ENCODE assay signal across 27 cellular contexts in genomic region chr13:44795176-44795575, GRCh38.
DNase-seq lines count a peak whose midpoint lies in the region; ATAC-seq, FAIRE-seq and TF ChIP-seq lines count a peak whose summit lies in the region.
"Had no signal": no experiment of that assay in that cellular context is flagged by ENCODE, and none has a peak within 500 bp of the region (broad histone marks: within the 10 kb centered on the region; RNA-seq: fewer than 3 reads in every experiment).

No MANE protein-coding gene starts in this region.

- H4K20me1 ChIP-seq in Karpas-422 (ENCODE audit: insufficient read depth, low read depth, low read length) (no peaks in the 10 kb centered on the region), astrocyte (ENCODE audit: insufficient read depth, low read length) (no peaks in the 10 kb centered on the region)

- no peak for ATAC-seq in left colon
- ATAC-seq: GM12878, PC-3 had no signal

- no peak overlapping the region for H2AFZ ChIP-seq in Karpas-422 (ENCODE audit: low read length)
- no peak overlapping the region for H2AFZ ChIP-seq in astrocyte (ENCODE audit: low read depth, low read length)

- no peaks in the 10 kb centered on the region for H3K9me3 ChIP-seq in Karpas-422 (ENCODE audit: low read length)
- H3K9me3 ChIP-seq in astrocyte (ENCODE audit: insufficient read depth, low read depth, low read length) = no peaks in the 10 kb centered on the region
- H3K9me3 ChIP-seq: SJSA1 had no signal

- H3K4me1 Mint-ChIP-seq in astrocyte (ENCODE audit: low read depth, unreplicated experiment) = peaks cover 1% of the 10 kb centered on the region
- H3K4me1 Mint-ChIP-seq: B cell; CD8-positive, alpha-beta memory T cell had no signal

- no peak for FAIRE-seq in astrocyte (lab: Jason Lieb, UNC)
- FAIRE-seq: GM12878, H54 had no signal

- H3K27ac Mint-ChIP-seq in astrocyte (ENCODE audit: unreplicated experiment) = peak overlapping the region; percentile 64
- H3K27ac Mint-ChIP-seq: B cell, CD14-positive monocyte had no signal

- no peak for TF ChIP-seq CTCF in astrocyte (IDR thresholded peaks at IDR 0.05; ENCODE audit: insufficient read depth, low read depth, low read length)

- no peaks in the 10 kb centered on the region for H3K36me3 Mint-ChIP-seq in astrocyte (ENCODE audit: low read depth, unreplicated experiment)
- H3K36me3 Mint-ChIP-seq: CD14-positive monocyte; CD8-positive, alpha-beta memory T cell had no signal

- H3K4me3 ChIP-seq in Karpas-422 (ENCODE audit: low read length) = no peak overlapping the region
- H3K4me3 ChIP-seq in astrocyte (ENCODE audit: insufficient read depth, low read depth, low read length) = no peak overlapping the region
- H3K4me3 ChIP-seq: GM12878, SJSA1 had no signal

- no peaks in the 10 kb centered on the region for H3K9me3 Mint-ChIP-seq in astrocyte (ENCODE audit: unreplicated experiment)
- H3K9me3 Mint-ChIP-seq: CD8-positive, alpha-beta memory T cell had no signal

- H3K27me3 ChIP-seq in Karpas-422 (ENCODE audit: low read length) (no peaks in the 10 kb centered on the region), astrocyte (ENCODE audit: insufficient read depth, low read length) (no peaks in the 10 kb centered on the region)
- H3K27me3 ChIP-seq: SJSA1 had no signal

- H3K9ac ChIP-seq in Karpas-422 (ENCODE audit: low read length) (no peak overlapping the region), astrocyte (ENCODE audit: low read length) (no peak overlapping the region)

- no peaks in the 10 kb centered on the region for H3K9me2 ChIP-seq in Karpas-422 (replicated peaks; ENCODE audit: insufficient read depth, low read length)

- intact Hi-C loops in left colon (cut with DNase I, micrococcal nuclease) = no loop called here

- no peaks in the 10 kb centered on the region for H3K27me3 Mint-ChIP-seq in astrocyte (ENCODE audit: low read depth, unreplicated experiment)
- H3K27me3 Mint-ChIP-seq: B cell had no signal

- H3K79me2 ChIP-seq in Karpas-422 (ENCODE audit: low read length) (no peaks in the 10 kb centered on the region), astrocyte (ENCODE audit: insufficient read depth, low read length) (no peaks in the 10 kb centered on the region)

- no peak overlapping the region for H3K4me3 Mint-ChIP-seq in astrocyte (ENCODE audit: unreplicated experiment)
- H3K4me3 Mint-ChIP-seq: B cell; CD14-positive monocyte; CD8-positive, alpha-beta memory T cell had no signal

- no peaks in the 10 kb centered on the region for H3K4me1 ChIP-seq in Karpas-422 (ENCODE audit: low read length)
- H3K4me1 ChIP-seq in astrocyte (ENCODE audit: insufficient read depth, low read length) = no peaks in the 10 kb centered on the region
- H3K4me1 ChIP-seq: SJSA1 had no signal

- H3K4me2 ChIP-seq in Karpas-422 (ENCODE audit: low read depth, low read length, poor library complexity, severe bottlenecking) (no peak overlapping the region), astrocyte (ENCODE audit: low read length) (no peak overlapping the region)

- H3K27ac ChIP-seq in Karpas-422 (ENCODE audit: low read length) = no peak overlapping the region
- no peak overlapping the region for H3K27ac ChIP-seq in astrocyte (ENCODE audit: low read depth, low read length)
- H3K27ac ChIP-seq: SJSA1 had no signal

- no peaks in the 10 kb centered on the region for H3K36me3 ChIP-seq in Karpas-422 (ENCODE audit: insufficient read depth, low read length)
- H3K36me3 ChIP-seq in astrocyte (ENCODE audit: insufficient read depth, low read length) = no peaks in the 10 kb centered on the region
- H3K36me3 ChIP-seq: SJSA1 had no signal

- DNase-seq in Karpas-422 (peak; percentile 1), astrocyte (ENCODE audit: low read depth) (no peak), fibroblast of peridontal ligament (ENCODE audit: extremely low read depth) (peak; percentile 71), NCI-H1436 (lab: John Stamatoyannopoulos, UW) (no peak), left colon (no peak), RPMI8226 (no peak)
- no peak for DNase-seq in stimulated activated CD4-positive, alpha-beta T cell treated with anti-CD3 and anti-CD28 coated beads, Interleukin-4, amount 100 ng/mL, for 24 hours
- DNase-seq: CD8-positive, alpha-beta memory T cell; DMS 273 treated with DMSO at 0.1 percent for 48 hours; DMS79; EL; GDM1; Kasumi-1; MV-4-11; NCI-H1105; NCI-H146; NCI-H2029; NCI-H524 treated with DMSO at 0.1 percent for 48 hours; NCI-H82; NK-92 treated with Interleukin-12 subunit alpha and Interleukin-12 subunit beta, amount 100 ng/mL, for 24 hours; PC-3; Right ventricle myocardium superior had no signal

Comparison
In these comparisons a context has a peak if more than half of its experiments do, and no peak if none do; other contexts are left out.
1. DNase-seq: peak in Karpas-422 (single experiment) and fibroblast of peridontal ligament (single experiment); none in astrocyte (single experiment), NCI-H1436 (single experiment), left colon (0 of 2), RPMI8226 (single experiment) and stimulated activated CD4-positive, alpha-beta T cell treated with anti-CD3 and anti-CD28 coated beads, Interleukin-4, amount 100 ng/mL, for 24 hours (single experiment).